In the genomic region with DNA sequence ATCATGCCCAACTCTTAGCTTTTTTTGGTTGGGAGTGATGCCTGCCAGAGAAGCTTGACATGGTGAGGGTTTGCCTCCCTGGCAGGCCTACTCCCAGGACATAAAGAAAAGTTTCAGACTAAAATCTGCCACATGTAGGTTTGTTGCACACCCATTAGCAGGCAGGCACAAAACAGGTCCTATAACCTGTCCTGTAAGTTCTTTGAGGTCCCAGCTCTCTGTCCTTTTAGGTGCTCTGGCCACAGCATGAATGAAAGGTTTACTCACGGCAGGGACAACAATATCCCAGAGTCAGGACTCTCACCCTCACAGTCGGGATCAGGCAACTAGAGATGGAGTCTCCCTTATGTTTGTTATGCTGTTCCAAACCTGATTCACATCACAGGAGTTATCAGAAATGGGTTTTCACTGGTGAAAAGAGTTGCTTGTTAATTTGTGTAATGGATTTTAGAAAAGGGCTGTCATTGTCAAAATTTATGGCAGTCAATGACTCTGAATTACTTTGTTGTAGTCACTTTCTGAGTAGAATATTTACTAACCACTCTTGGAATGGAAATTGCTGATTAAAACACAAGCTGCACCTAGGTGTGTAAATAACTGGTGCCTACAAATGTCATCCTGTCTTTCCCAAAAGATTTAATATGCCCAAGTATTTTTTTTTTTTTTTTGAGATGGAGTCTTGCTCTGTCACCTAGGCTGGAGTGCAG, we compare ENCODE assay signal across 1 cellular context.
TF ChIP-seq lines count a peak whose summit lies in the region.

No MANE protein-coding gene starts in this region.

TF ChIP-seq in H1, 55 proteins besides CTCF, POLR2A, EP300 and RAD21 (continued from another document):
- TF ChIP-seq ATF2 (IDR thresholded peaks at IDR 0.05; ENCODE audit: low read length), result no peak
- no peak for TF ChIP-seq SIN3A (conservative IDR thresholded peaks at IDR 0.05 in 1 of 2, IDR thresholded peaks at IDR 0.05 in 1 of 2; ENCODE audit: low read depth in 1 of 2, low read length in 2 of 2)
- TF ChIP-seq SUZ12 (IDR thresholded peaks at IDR 0.05; ENCODE audit: low read length), result no peak
- no peak for TF ChIP-seq CHD1 (IDR thresholded peaks at IDR 0.05; ENCODE audit: low read depth, low read length)
- no peak for TF ChIP-seq RXRA (IDR thresholded peaks at IDR 0.05; ENCODE audit: insufficient read depth, low read depth, low read length)
- TF ChIP-seq JUN (IDR thresholded peaks at IDR 0.05; ENCODE audit: low read depth, low read length), result no peak
